In genomic region chr10:69409176-69409495, GRCh38 we compare ENCODE assay signal across 8 cellular contexts. TPM values are rescaled to one million over a fixed set of nuclear protein-coding genes. Genes with fewer than 3 reads are reported as not detected.
DNase-seq lines count a peak whose midpoint lies in the region; TF ChIP-seq lines count a peak whose summit lies in the region.

No MANE protein-coding gene starts in this region.

- 14% methylated on average over 7 of the region's 7 CpGs for WGBS in prostate gland

- H3K36me3 ChIP-seq in SK-N-MC (ENCODE audit: insufficient read depth, low read length), result no peaks in the 10 kb centered on the region
- peaks cover 2% of the 10 kb centered on the region for H3K36me3 ChIP-seq in fibroblast of lung (ENCODE audit: control insufficient read depth, insufficient read depth, low read length)
- H3K36me3 ChIP-seq in prostate gland, result no peaks in the 10 kb centered on the region

- H3K9ac ChIP-seq in SK-N-MC (ENCODE audit: insufficient read length) (no peak overlapping the region), fibroblast of lung (ENCODE audit: insufficient read depth, low read length) (peak overlapping the region; percentile 48)

- peak overlapping the region; percentile 64 for H3K4me2 ChIP-seq in fibroblast of lung (ENCODE audit: extremely low read depth, insufficient read depth, low read length)

- H3K27ac ChIP-seq in SK-N-MC (no peak overlapping the region), fibroblast of lung (ENCODE audit: insufficient read depth, low read length) (peak overlapping the region; percentile 30), prostate gland (peak overlapping the region; percentile 89)

- H3K27ac Mint-ChIP-seq in Calu3 (ENCODE audit: unreplicated experiment), result peak overlapping the region; percentile 43
- no peak overlapping the region for H3K27ac Mint-ChIP-seq in activated T-cell treated with anti-CD3 and anti-CD28 coated beads, Interleukin-2, amount 50 U/mL, for 24 hours

- peak overlapping the region; percentile 51 for H3K4me3 ChIP-seq in SK-N-MC
- peak overlapping the region; percentile 7 to 52 (median 24) for H3K4me3 ChIP-seq in fibroblast of lung (replicated peaks in 1 of 4; ENCODE audit: control extremely low read depth in 1 of 4, insufficient read depth in 1 of 4, low read depth in 3 of 4, low read length in 4 of 4)
- peak overlapping the region; percentile 27 to 32 for H3K4me3 ChIP-seq in prostate gland

- TF ChIP-seq POLR2A in prostate gland (IDR thresholded peaks at IDR 0.05), result no peak

- H2AFZ ChIP-seq in fibroblast of lung (ENCODE audit: low read length), result peak overlapping the region; percentile 47

- H3K9me3 Mint-ChIP-seq in Calu3 (ENCODE audit: low read depth, unreplicated experiment), result no peaks in the 10 kb centered on the region
- H3K9me3 Mint-ChIP-seq in activated T-cell treated with anti-CD3 and anti-CD28 coated beads, Interleukin-2, amount 50 U/mL, for 24 hours, result no peaks in the 10 kb centered on the region

- peak overlapping the region; percentile 29 for H3K4me3 Mint-ChIP-seq in Calu3 (ENCODE audit: low read depth, unreplicated experiment)
- no peak overlapping the region for H3K4me3 Mint-ChIP-seq in activated T-cell treated with anti-CD3 and anti-CD28 coated beads, Interleukin-2, amount 50 U/mL, for 24 hours

- TF ChIP-seq CTCF in Calu3 (IDR thresholded peaks at IDR 0.05; ENCODE audit: unreplicated experiment), result no peak
- TF ChIP-seq CTCF in fibroblast of lung (conservative IDR thresholded peaks at IDR 0.05 in 1 of 2, IDR thresholded peaks at IDR 0.05 in 1 of 2; ENCODE audit: low read depth in 1 of 2, low read length in 2 of 2), result no peak
- TF ChIP-seq CTCF in prostate gland (IDR thresholded peaks at IDR 0.05), result no peak

- H3K4me1 ChIP-seq in fibroblast of lung (ENCODE audit: control insufficient read depth, extremely low read depth, insufficient read depth, low read length) (peaks cover 12% of the 10 kb centered on the region), prostate gland (replicated peaks) (peaks cover 3% of the 10 kb centered on the region)

- no peaks in the 10 kb centered on the region for H3K9me3 ChIP-seq in SK-N-MC (ENCODE audit: low read depth, low read length)
- H3K9me3 ChIP-seq in fibroblast of lung (ENCODE audit: control insufficient read depth, insufficient read depth, low read depth, low read length), result no peaks in the 10 kb centered on the region
- H3K9me3 ChIP-seq in prostate gland, result no peaks in the 10 kb centered on the region

- peaks cover 26% of the 10 kb centered on the region for H3K36me3 Mint-ChIP-seq in Calu3 (ENCODE audit: insufficient read depth, unreplicated experiment)
- H3K36me3 Mint-ChIP-seq in activated T-cell treated with anti-CD3 and anti-CD28 coated beads, Interleukin-2, amount 50 U/mL, for 24 hours (ENCODE audit: low read depth), result peaks cover 12% of the 10 kb centered on the region

- no peaks in the 10 kb centered on the region for H4K20me1 ChIP-seq in fibroblast of lung (ENCODE audit: control insufficient read depth, extremely low read depth, insufficient read depth, low read length)

- intact Hi-C loops in Calu3 (cut with micrococcal nuclease; ENCODE audit: unreplicated experiment), result loop anchor here (2.0 to 5.0 kb wide), 2 partner anchors 16 to 108 kb away; no protein-coding TSS in a partner anchor
- intact Hi-C loops in prostate gland (cut with DNase I), result loop anchor here (5.0 kb wide), 2 partner anchors 98 to 228 kb away; no protein-coding TSS in a partner anchor

- H3K4me1 Mint-ChIP-seq in Calu3 (ENCODE audit: low read depth, unreplicated experiment), result peaks cover 21% of the 10 kb centered on the region
- H3K4me1 Mint-ChIP-seq in activated T-cell treated with anti-CD3 and anti-CD28 coated beads, Interleukin-2, amount 50 U/mL, for 24 hours (ENCODE audit: low read depth), result peaks cover 22% of the 10 kb centered on the region

- no peak for DNase-seq in Calu3
- DNase-seq in SK-N-MC (ENCODE audit: low read depth, low spot score), result no peak
- DNase-seq in fibroblast of lung (ENCODE audit: low read depth in 2 of 2), result no peak
- no peak for DNase-seq in prostate gland (ENCODE audit: low spot score)
- DNase-seq in activated T-cell treated with anti-CD3 and anti-CD28 coated beads, Interleukin-2, amount 50 U/mL, for 24 hours, result no peak
- DNase-seq in NCI-H774 (lab: John Stamatoyannopoulos, UW), result no peak
- no peak for DNase-seq in activated T-cell treated with anti-CD3 and anti-CD28 coated beads, Interleukin-2, amount 50 U/mL, for 1 hour
- no peak for DNase-seq in NK-92 treated with Interleukin-12 subunit alpha and Interleukin-12 subunit beta, amount 100 ng/mL, for 24 hours (lab: John Stamatoyannopoulos, UW)

- no TSS peak for BruUV-seq in Calu3 (replicated peaks; lab: Mats Ljungman, UMichigan)

- CTCF ChIA-PET in Calu3 (lab: Charles Lee), result interaction anchor here (1.1 to 3.2 kb wide), 8 partner anchors 15 to 228 kb away, joined by 4 to 44 read pairs (median 14); no protein-coding TSS in a partner anchor

- H3K27me3 ChIP-seq in fibroblast of lung (ENCODE audit: control insufficient read depth, insufficient read depth, low read length) (no peaks in the 10 kb centered on the region), prostate gland (replicated peaks; ENCODE audit: insufficient read depth) (no peaks in the 10 kb centered on the region)

- H3K79me2 ChIP-seq in fibroblast of lung (ENCODE audit: control insufficient read depth, insufficient read depth, low read length), result no peaks in the 10 kb centered on the region

- no peaks in the 10 kb centered on the region for H3K27me3 Mint-ChIP-seq in Calu3 (ENCODE audit: unreplicated experiment)
- no peaks in the 10 kb centered on the region for H3K27me3 Mint-ChIP-seq in activated T-cell treated with anti-CD3 and anti-CD28 coated beads, Interleukin-2, amount 50 U/mL, for 24 hours

RNA-seq across cellular contexts. Expression of gene TACR2, which starts 7.6 kb away (rescaled TPM):
- total RNA-seq in Calu3 (2022) (0.26 and 0.34 TPM in 2 replicates), fibroblast of lung (0.17 and 0.26 TPM in 2 replicates), prostate gland (1 to 10 TPM in 1 of 2 donors, under 1 TPM in 1; 0.77 to 2.4 TPM)
- polyA plus RNA-seq in fibroblast of lung, result 0.10 and 0.15 TPM in 2 replicates
- 0.20 and 0.26 TPM in 2 replicates for polyA plus RNA-seq in fibroblast of lung (2012)
- polyA minus RNA-seq in fibroblast of lung (ENCODE audit: low replicate concordance), result not detected in 2 replicates

RNA-seq across cellular contexts. Expression of gene TSPAN15, which starts 42.1 kb away (rescaled TPM):
- total RNA-seq in Calu3 (2022) (137 and 165 TPM in 2 replicates), fibroblast of lung (1.8 and 2.6 TPM in 2 replicates), prostate gland (10 to 100 TPM; 78.8 to 85.3 TPM)
- 0.56 TPM in 1 of 2 replicates, not detected in the other for polyA plus RNA-seq in fibroblast of lung
- polyA plus RNA-seq in fibroblast of lung (2012), result 0.20 and 0.35 TPM in 2 replicates
- not detected in 2 replicates for polyA minus RNA-seq in fibroblast of lung (ENCODE audit: low replicate concordance)

Comparison
In these comparisons a context has a peak if more than half of its experiments do, and no peak if none do; other contexts are left out.
1. RNA of gene TSPAN15, which starts 42.1 kb away (total RNA-seq): 137 to 165 TPM in Calu3 and 78.8 to 85.3 TPM in prostate gland; 1.8 to 2.6 TPM in fibroblast of lung; every median in the first group is over 10 times any median in the second.
2. Peak in every context shown above with its lines, with median percentiles within 50 percentile points of each other: H3K4me3 ChIP-seq.